2 cellular contexts compared by ENCODE assay signal in genomic region chr17:44203731-44204452, GRCh38.
TF ChIP-seq lines count a peak whose summit lies in the region.

No MANE protein-coding gene starts in this region.

TF ChIP-seq in Ishikawa, 13 proteins besides CTCF, POLR2A, EP300 and RAD21:
- 0 out of 2 replicates have a peak, but pooled peaks have one; percentile 28 for TF ChIP-seq YY1 (IDR thresholded peaks at IDR 0.05; ENCODE audit: low read depth)
- peak; percentile 95 for TF ChIP-seq CEBPB (IDR thresholded peaks at IDR 0.05)
- no peak for TF ChIP-seq REST (IDR thresholded peaks at IDR 0.05; ENCODE audit: low read depth)
TF ChIP-seq in Ishikawa: peak in this region for 2.

TF ChIP-seq in K562, 482 proteins besides CTCF, POLR2A, EP300 and RAD21 (continues in another document):
- no peak for TF ChIP-seq SETDB1 (IDR thresholded peaks at IDR 0.05; ENCODE audit: low read length)
- no peak for TF ChIP-seq ZNF583 (CRISPR knock-in tag; IDR thresholded peaks at IDR 0.05)
- no peak for TF ChIP-seq CREB5 (CRISPR knock-in tag; IDR thresholded peaks at IDR 0.05)
- no peak for TF ChIP-seq PATZ1 (CRISPR knock-in tag; IDR thresholded peaks at IDR 0.05; ENCODE audit: borderline replicate concordance)
- no peak for TF ChIP-seq AFF4 (CRISPR knock-in tag; IDR thresholded peaks at IDR 0.05)
- no peak for TF ChIP-seq LARP7 (IDR thresholded peaks at IDR 0.05)
- no peak for TF ChIP-seq RBM25 (IDR thresholded peaks at IDR 0.05; ENCODE audit: low read depth, low read length, severe bottlenecking)
- 0 out of 2 replicates have a peak, but pooled peaks have one; percentile 9 for TF ChIP-seq ZEB2 (IDR thresholded peaks at IDR 0.05)
- 0 out of 2 replicates have a peak, but pooled peaks have one; percentile 10 for TF ChIP-seq CREM (IDR thresholded peaks at IDR 0.05; ENCODE audit: low read depth)
- no peak for TF ChIP-seq RB1 (IDR thresholded peaks at IDR 0.05; ENCODE audit: low read depth)
- no peak for TF ChIP-seq ZNF217 (CRISPR knock-in tag; IDR thresholded peaks at IDR 0.05)
- no peak for TF ChIP-seq GTF2E2 (tag; IDR thresholded peaks at IDR 0.05)
- no peak for TF ChIP-seq PHTF2 (CRISPR knock-in tag; IDR thresholded peaks at IDR 0.05)
- no peak for TF ChIP-seq SMARCA4 (IDR thresholded peaks at IDR 0.05)
- no peak for TF ChIP-seq PML (IDR thresholded peaks at IDR 0.05; ENCODE audit: low read length)
- TF ChIP-seq RAD51 (IDR thresholded peaks at IDR 0.05; ENCODE audit: borderline replicate concordance, low read depth) = peak; percentile 21; the same call in 1 of the 2 replicates
- TF ChIP-seq CBX8 (IDR thresholded peaks at IDR 0.05; ENCODE audit: borderline replicate concordance, extremely low read depth, low read depth, low read length, poor library complexity, severe bottlenecking) = no peak
- peak; percentile 26 for TF ChIP-seq PHF20 (IDR thresholded peaks at IDR 0.05; ENCODE audit: partially characterized antibody)
- no peak for TF ChIP-seq RFX1 (IDR thresholded peaks at IDR 0.05)
- no peak for TF ChIP-seq ZNF436 (CRISPR knock-in tag; IDR thresholded peaks at IDR 0.05)
- TF ChIP-seq TEAD4 (IDR thresholded peaks at IDR 0.05; ENCODE audit: low read length) = peak; percentile 5; the same call in 1 of the 2 replicates
- TF ChIP-seq TEAD4 (CRISPR knock-in tag; IDR thresholded peaks at IDR 0.05; ENCODE audit: borderline replicate concordance) = no peak
- no peak for TF ChIP-seq ZNF133 (CRISPR knock-in tag; IDR thresholded peaks at IDR 0.05)
- TF ChIP-seq NCOA4 (IDR thresholded peaks at IDR 0.05; ENCODE audit: partially characterized antibody) = no peak
- TF ChIP-seq BCOR (IDR thresholded peaks at IDR 0.05) = no peak
- TF ChIP-seq MLLT1 (IDR thresholded peaks at IDR 0.05) = no peak
- TF ChIP-seq TAF15 (IDR thresholded peaks at IDR 0.05; ENCODE audit: low read depth, low read length) = no peak
- no peak for TF ChIP-seq MECOM (CRISPR knock-in tag; IDR thresholded peaks at IDR 0.05)
- TF ChIP-seq ZNF740 (CRISPR knock-in tag; IDR thresholded peaks at IDR 0.05) = no peak
- TF ChIP-seq ZNF740 (tag; IDR thresholded peaks at IDR 0.05) = no peak
- peak; percentile 37; the same call in 1 of the 2 replicates for TF ChIP-seq IRF9 (tag; IDR thresholded peaks at IDR 0.05)
- TF ChIP-seq ZSCAN32 (CRISPR knock-in tag; IDR thresholded peaks at IDR 0.05) = no peak
- TF ChIP-seq SMARCA5 (IDR thresholded peaks at IDR 0.05) = 0 out of 2 replicates have a peak, but pooled peaks have one; percentile 18
- no peak for TF ChIP-seq ELF2 (CRISPR knock-in tag; IDR thresholded peaks at IDR 0.05)
- TF ChIP-seq WHSC1 (IDR thresholded peaks at IDR 0.05; ENCODE audit: low read length) = no peak
- no peak for TF ChIP-seq SNIP1 (IDR thresholded peaks at IDR 0.05; ENCODE audit: low read depth)
- TF ChIP-seq MED1 (CRISPR knock-in tag; IDR thresholded peaks at IDR 0.05; ENCODE audit: borderline replicate concordance) = 0 out of 2 replicates have a peak, but pooled peaks have one; percentile 29
- TF ChIP-seq KLF16 (IDR thresholded peaks at IDR 0.05) = 0 out of 2 replicates have a peak, but pooled peaks have one; percentile 21
- peak; percentile 35 for TF ChIP-seq KDM5B (IDR thresholded peaks at IDR 0.05; ENCODE audit: insufficient replicate concordance, low read depth, low read length)
- TF ChIP-seq ZBTB43 (CRISPR knock-in tag; IDR thresholded peaks at IDR 0.05) = no peak
- peak; percentile 20; the same call in 1 of the 2 replicates for TF ChIP-seq MAX (CRISPR knock-in tag; IDR thresholded peaks at IDR 0.05)
- TF ChIP-seq PRPF4 (IDR thresholded peaks at IDR 0.05; ENCODE audit: insufficient read depth, low read depth, low read length, poor library complexity, severe bottlenecking) = no peak
- peak; percentile 7; the same call in 1 of the 2 replicates for TF ChIP-seq CC2D1A (IDR thresholded peaks at IDR 0.05)
- TF ChIP-seq ZNF609 (CRISPR knock-in tag; IDR thresholded peaks at IDR 0.05; ENCODE audit: borderline replicate concordance) = 0 out of 2 replicates have a peak, but pooled peaks have one; percentile 21
